In genomic region chr11:64833509-64833908, GRCh38 we compare ENCODE assay signal across 35 cellular contexts. TPM values are rescaled to one million over a fixed set of nuclear protein-coding genes. Genes with fewer than 3 reads are reported as not detected.
A peak's percentile ranks its signal among the peaks of the same experiment; 100 is the strongest.
DNase-seq lines count a peak whose midpoint lies in the region; ATAC-seq and TF ChIP-seq lines count a peak whose summit lies in the region.
"Had no signal": no experiment of that assay in that cellular context is flagged by ENCODE, and none has a peak within 500 bp of the region (broad histone marks: within the 10 kb centered on the region; RNA-seq: fewer than 3 reads in every experiment).

No MANE protein-coding gene starts in this region.

- no peak overlapping the region for H3K18ac ChIP-seq in neuronal stem cell (ENCODE audit: low read length)

- H3K79me1 ChIP-seq in neuronal stem cell (ENCODE audit: low read depth, low read length): peaks cover 2% of the 10 kb centered on the region

- H3K27ac ChIP-seq in RWPE1 (peak overlapping the region; percentile 99), neuronal stem cell (replicated peaks; ENCODE audit: low read length) (no peak overlapping the region), upper lobe of right lung (no peak overlapping the region)
- H3K27ac ChIP-seq: 22Rv1; A549; BLaER1; BLaER1 treated with 17β-estradiol and CSF1 and Interleukin-3, amounts not matched to agents 10 nM and 100 nM; C4-2B had no signal

- peak overlapping the region; percentile 56 for H3K14ac ChIP-seq in neuronal stem cell (ENCODE audit: low read length)

- no peak for DNase-seq in stimulated activated naive CD8-positive, alpha-beta T cell treated with anti-CD3 and anti-CD28 coated beads, Interleukin-15, amount 100 ng/mL, for 72 hours
- no peak for DNase-seq in stimulated activated naive CD8-positive, alpha-beta T cell treated with anti-CD3 and anti-CD28 coated beads, Interleukin-15, Interleukin-2, amounts not matched to agents 100 U/mL and 50 U/mL, for 24 hours
- DNase-seq in RWPE1 (ENCODE audit: low spot score) (no peak), neuronal stem cell (ENCODE audit: low spot score) (no peak), upper lobe of right lung (peak; percentile 60), medulla oblongata (ENCODE audit: extremely low spot score) (no peak)
- DNase-seq: 8988T; ACHN; AML-193; BE2C; C1 segment of cervical spinal cord; Caco-2; Calu3; CD4-positive, alpha-beta T cell; CD4-positive, CD25-positive, alpha-beta regulatory T cell; CD8-positive, alpha-beta memory T cell; CD8-positive, alpha-beta T cell; COR-L47; DMS 273 treated with DMSO at 0.1 percent for 48 hours; DMS153; DMS53; DMS79; DMS79 treated with DMSO at 0.1 percent for 48 hours; DND-41; EL had no signal

- H2BK5ac ChIP-seq in neuronal stem cell (ENCODE audit: low read length): peak overlapping the region; percentile 53

- no peak overlapping the region for H3K4me3 ChIP-seq in neuronal stem cell (ENCODE audit: low read length in 2 of 2)
- no peak overlapping the region for H3K4me3 ChIP-seq in upper lobe of right lung
- H3K4me3 ChIP-seq: A549; BLaER1; BLaER1 treated with 17β-estradiol and CSF1 and Interleukin-3, amounts not matched to agents 10 nM and 100 nM had no signal

- peak overlapping the region; percentile 65 for H3K23ac ChIP-seq in neuronal stem cell (ENCODE audit: low read depth, low read length, poor library complexity)

- no peak overlapping the region for H2BK12ac ChIP-seq in neuronal stem cell (ENCODE audit: low read length)

- H3K9me3 ChIP-seq in neuronal stem cell (replicated peaks in 1 of 2; ENCODE audit: control insufficient read depth in 2 of 2, insufficient read depth in 1 of 2, low read depth in 1 of 2, low read length in 2 of 2) (no peaks in the 10 kb centered on the region), upper lobe of right lung (no peaks in the 10 kb centered on the region)
- H3K9me3 ChIP-seq: A549; BE2C; BLaER1; BLaER1 treated with 17β-estradiol and CSF1 and Interleukin-3, amounts not matched to agents 10 nM and 100 nM; Caco-2 had no signal

- H2BK120ac ChIP-seq in neuronal stem cell (ENCODE audit: low read depth, low read length): no peak overlapping the region

- H3K27me3 Mint-ChIP-seq in stimulated activated naive CD8-positive, alpha-beta T cell treated with anti-CD3 and anti-CD28 coated beads, Interleukin-15, amount 100 ng/mL, for 72 hours: no peaks in the 10 kb centered on the region
- H3K27me3 Mint-ChIP-seq: B cell; CD4-positive, alpha-beta memory T cell; CD4-positive, alpha-beta T cell; CD4-positive, CD25-positive, alpha-beta regulatory T cell; CD8-positive, alpha-beta memory T cell had no signal

- H3K36me3 ChIP-seq in neuronal stem cell (replicated peaks in 1 of 2; ENCODE audit: control insufficient read depth in 2 of 2, insufficient read depth in 2 of 2, low read length in 2 of 2) (no peaks in the 10 kb centered on the region), upper lobe of right lung (peaks cover 4% of the 10 kb centered on the region)
- H3K36me3 ChIP-seq: BE2C; BLaER1; BLaER1 treated with 17β-estradiol and CSF1 and Interleukin-3, amounts not matched to agents 10 nM and 100 nM had no signal

- H3K4me3 Mint-ChIP-seq in stimulated activated naive CD8-positive, alpha-beta T cell treated with anti-CD3 and anti-CD28 coated beads, Interleukin-15, amount 100 ng/mL, for 72 hours: no peak overlapping the region
- H3K4me3 Mint-ChIP-seq: B cell; CD14-positive monocyte; CD4-positive, alpha-beta memory T cell; CD4-positive, alpha-beta T cell; CD4-positive, CD25-positive, alpha-beta regulatory T cell; CD8-positive, alpha-beta memory T cell; CD8-positive, alpha-beta T cell had no signal

- H2AFZ ChIP-seq in neuronal stem cell (ENCODE audit: low read length): no peak overlapping the region

- no peak overlapping the region for H3K4me2 ChIP-seq in neuronal stem cell (ENCODE audit: insufficient read depth, low read length, poor library complexity, severe bottlenecking)
- H3K4me2 ChIP-seq: A549; BLaER1; BLaER1 treated with 17β-estradiol and CSF1 and Interleukin-3, amounts not matched to agents 10 nM and 100 nM had no signal

- peak overlapping the region; percentile 37 for H2BK15ac ChIP-seq in neuronal stem cell (ENCODE audit: low read length)

- H3K9ac ChIP-seq in neuronal stem cell (ENCODE audit: low read depth, low read length, poor library complexity): no peak overlapping the region
- H3K9ac ChIP-seq: BLaER1; BLaER1 treated with 17β-estradiol and CSF1 and Interleukin-3, amounts not matched to agents 10 nM and 100 nM had no signal

- TF ChIP-seq CTCF in RWPE1 (conservative IDR thresholded peaks at IDR 0.05; ENCODE audit: low read depth): no peak
- no peak for TF ChIP-seq CTCF in upper lobe of right lung (IDR thresholded peaks at IDR 0.05)

- peak; percentile 15 for ATAC-seq in stimulated activated naive CD8-positive, alpha-beta T cell treated with anti-CD3 and anti-CD28 coated beads, Interleukin-15, amount 100 ng/mL, for 72 hours
- ATAC-seq in stimulated activated naive CD8-positive, alpha-beta T cell treated with anti-CD3 and anti-CD28 coated beads, Interleukin-15, Interleukin-2, amounts not matched to agents 100 U/mL and 50 U/mL, for 24 hours: no peak
- ATAC-seq in upper lobe of right lung (no peak), GM21515 (IDR thresholded peaks at IDR 0.05; ENCODE audit: unreplicated experiment) (no peak), GM18502 (IDR thresholded peaks at IDR 0.05; ENCODE audit: poor library complexity, unreplicated experiment) (no peak)
- ATAC-seq: CD8-positive, alpha-beta T cell had no signal

- no peak overlapping the region for H4K91ac ChIP-seq in neuronal stem cell (ENCODE audit: low read depth, low read length, poor library complexity)

- no peak overlapping the region for H3K4ac ChIP-seq in neuronal stem cell (ENCODE audit: low read length)

- H3K27ac Mint-ChIP-seq in stimulated activated naive CD8-positive, alpha-beta T cell treated with anti-CD3 and anti-CD28 coated beads, Interleukin-15, amount 100 ng/mL, for 72 hours: no peak overlapping the region
- H3K27ac Mint-ChIP-seq: B cell; CD14-positive monocyte; CD4-positive, alpha-beta memory T cell; CD4-positive, alpha-beta T cell; CD4-positive, CD25-positive, alpha-beta regulatory T cell; CD8-positive, alpha-beta memory T cell; CD8-positive, alpha-beta T cell had no signal

- H3K4me1 ChIP-seq in neuronal stem cell (ENCODE audit: control insufficient read depth in 2 of 2, insufficient read depth in 1 of 2, low read depth in 1 of 2, low read length in 2 of 2) (peaks cover 0 to 1% of the 10 kb centered on the region in 2 donors), upper lobe of right lung (no peaks in the 10 kb centered on the region)
- H3K4me1 ChIP-seq: BE2C, Caco-2 had no signal

- H2AK5ac ChIP-seq in neuronal stem cell (ENCODE audit: low read depth, low read length): peak overlapping the region; percentile 83

- no CpG with 5 or more reads among the region's 10 CpGs for WGBS in neuronal stem cell (ENCODE audit: extremely low coverage in 2 of 2, insufficient read length in 2 of 2, insufficient replicate concordance in 1 of 2), 2 donors

- H3K9me3 Mint-ChIP-seq in stimulated activated naive CD8-positive, alpha-beta T cell treated with anti-CD3 and anti-CD28 coated beads, Interleukin-15, amount 100 ng/mL, for 72 hours: no peaks in the 10 kb centered on the region
- H3K9me3 Mint-ChIP-seq: CD14-positive monocyte; CD4-positive, alpha-beta memory T cell; CD4-positive, alpha-beta T cell; CD4-positive, CD25-positive, alpha-beta regulatory T cell; CD8-positive, alpha-beta memory T cell; CD8-positive, alpha-beta T cell had no signal

- H3K27me3 ChIP-seq in neuronal stem cell (ENCODE audit: control insufficient read depth in 3 of 3, insufficient read depth in 3 of 3, low read depth in 1 of 3, low read length in 3 of 3): peaks cover 0 to 45% (median 0%) of the 10 kb centered on the region in 3 experiments
- H3K27me3 ChIP-seq in upper lobe of right lung: no peaks in the 10 kb centered on the region
- H3K27me3 ChIP-seq: BE2C, BLaER1 had no signal

- no peak overlapping the region for H4K8ac ChIP-seq in neuronal stem cell (ENCODE audit: low read depth, low read length)

- intact Hi-C loops in upper lobe of right lung (cut with DNase I): no loop called here

- CTCF ChIA-PET in RWPE1 (lab: Yijun Ruan, JAX): no interaction called here

- POLR2A ChIA-PET in RWPE1 (lab: Yijun Ruan, JAX; ENCODE audit: low non-redundant PET): interaction anchor here (0.7 kb wide), 1 partner anchor 99 kb away, joined by 3 read pairs; no protein-coding TSS in a partner anchor

- no peaks in the 10 kb centered on the region for H3K4me1 Mint-ChIP-seq in stimulated activated naive CD8-positive, alpha-beta T cell treated with anti-CD3 and anti-CD28 coated beads, Interleukin-15, amount 100 ng/mL, for 72 hours
- H3K4me1 Mint-ChIP-seq: CD4-positive, CD25-positive, alpha-beta regulatory T cell; CD8-positive, alpha-beta memory T cell had no signal

RNA-seq across cellular contexts. Expression of gene CDC42BPG, which starts 10.9 kb away (rescaled TPM):
- polyA plus RNA-seq in neuronal stem cell (2013, experiment 1 of 2): 1.1 TPM
- polyA plus RNA-seq in neuronal stem cell (2013, experiment 2 of 2): 1.1 TPM
- 20.9 TPM for total RNA-seq in upper lobe of right lung
- polyA plus RNA-seq: CD14-positive monocyte had no signal

RNA-seq across cellular contexts. Expression of gene MEN1, which starts 23.2 kb away (rescaled TPM):
- polyA plus RNA-seq in neuronal stem cell (2013, experiment 1 of 2): 59.7 TPM
- 59.7 TPM for polyA plus RNA-seq in neuronal stem cell (2013, experiment 2 of 2)
- total RNA-seq in upper lobe of right lung: 22.5 TPM

RNA-seq across cellular contexts. Expression of gene MAP4K2, which starts 30.5 kb away (rescaled TPM):
- polyA plus RNA-seq in neuronal stem cell (2013, experiment 1 of 2): 11.1 TPM
- 11.6 TPM for polyA plus RNA-seq in neuronal stem cell (2013, experiment 2 of 2)
- total RNA-seq in upper lobe of right lung: 28.9 TPM

RNA-seq across cellular contexts. Expression of gene EHD1, which starts 44.9 kb away (rescaled TPM):
- polyA plus RNA-seq in neuronal stem cell (2013, experiment 1 of 2): 24.4 TPM
- polyA plus RNA-seq in neuronal stem cell (2013, experiment 2 of 2): 23.3 TPM
- total RNA-seq in upper lobe of right lung: 94.6 TPM

RNA-seq across cellular contexts. Expression of gene SF1, which starts 55.2 kb away (rescaled TPM):
- polyA plus RNA-seq in neuronal stem cell (2013, experiment 1 of 2): 214 TPM
- polyA plus RNA-seq in neuronal stem cell (2013, experiment 2 of 2): 215 TPM
- 294 TPM for total RNA-seq in upper lobe of right lung
